1 cellular context compared by ENCODE assay signal in the genomic region with DNA sequence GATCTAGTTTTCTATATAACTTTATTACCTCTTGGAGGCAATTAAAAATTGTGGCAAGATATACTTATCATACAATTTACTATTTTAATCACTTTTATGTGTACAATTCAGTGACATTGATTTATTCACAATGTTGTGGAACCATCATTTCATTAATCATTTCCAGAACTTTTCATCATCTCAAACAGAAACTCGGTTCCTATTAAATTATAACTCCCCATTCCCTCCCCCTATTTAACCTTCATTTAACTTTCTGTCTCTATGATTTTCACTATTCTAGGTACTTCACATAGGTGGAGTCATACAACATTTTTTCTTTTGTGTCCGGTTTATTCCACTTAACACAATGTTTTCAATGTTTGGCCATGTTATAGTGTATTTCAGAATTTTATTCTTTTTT.
TF ChIP-seq lines count a peak whose summit lies in the region.

No MANE protein-coding gene starts in this region.

TF ChIP-seq in HepG2, 621 proteins besides CTCF, POLR2A, EP300 and RAD21 (continued from another document):
- TF ChIP-seq, protein P1, sequence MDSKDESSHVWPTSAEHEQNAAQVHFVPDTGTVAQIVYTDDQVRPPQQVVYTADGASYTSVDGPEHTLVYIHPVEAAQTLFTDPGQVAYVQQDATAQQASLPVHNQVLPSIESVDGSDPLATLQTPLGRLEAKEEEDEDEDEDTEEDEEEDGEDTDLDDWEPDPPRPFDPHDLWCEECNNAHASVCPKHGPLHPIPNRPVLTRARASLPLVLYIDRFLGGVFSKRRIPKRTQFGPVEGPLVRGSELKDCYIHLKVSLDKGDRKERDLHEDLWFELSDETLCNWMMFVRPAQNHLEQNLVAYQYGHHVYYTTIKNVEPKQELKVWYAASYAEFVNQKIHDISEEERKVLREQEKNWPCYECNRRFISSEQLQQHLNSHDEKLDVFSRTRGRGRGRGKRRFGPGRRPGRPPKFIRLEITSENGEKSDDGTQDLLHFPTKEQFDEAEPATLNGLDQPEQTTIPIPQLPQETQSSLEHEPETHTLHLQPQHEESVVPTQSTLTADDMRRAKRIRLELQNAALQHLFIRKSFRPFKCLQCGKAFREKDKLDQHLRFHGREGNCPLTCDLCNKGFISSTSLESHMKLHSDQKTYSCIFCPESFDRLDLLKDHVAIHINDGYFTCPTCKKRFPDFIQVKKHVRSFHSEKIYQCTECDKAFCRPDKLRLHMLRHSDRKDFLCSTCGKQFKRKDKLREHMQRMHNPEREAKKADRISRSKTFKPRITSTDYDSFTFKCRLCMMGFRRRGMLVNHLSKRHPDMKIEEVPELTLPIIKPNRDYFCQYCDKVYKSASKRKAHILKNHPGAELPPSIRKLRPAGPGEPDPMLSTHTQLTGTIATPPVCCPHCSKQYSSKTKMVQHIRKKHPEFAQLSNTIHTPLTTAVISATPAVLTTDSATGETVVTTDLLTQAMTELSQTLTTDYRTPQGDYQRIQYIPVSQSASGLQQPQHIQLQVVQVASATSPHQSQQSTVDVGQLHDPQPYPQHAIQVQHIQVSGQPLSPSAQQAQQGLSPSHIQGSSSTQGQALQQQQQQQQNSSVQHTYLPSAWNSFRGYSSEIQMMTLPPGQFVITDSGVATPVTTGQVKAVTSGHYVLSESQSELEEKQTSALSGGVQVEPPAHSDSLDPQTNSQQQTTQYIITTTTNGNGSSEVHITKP (CRISPR knock-in tag; IDR thresholded peaks at IDR 0.05; ENCODE audit: low read depth), result no peak
TF ChIP-seq in HepG2: peak in this region for 1.
